34 cellular contexts compared by ENCODE assay signal in the genomic region with DNA sequence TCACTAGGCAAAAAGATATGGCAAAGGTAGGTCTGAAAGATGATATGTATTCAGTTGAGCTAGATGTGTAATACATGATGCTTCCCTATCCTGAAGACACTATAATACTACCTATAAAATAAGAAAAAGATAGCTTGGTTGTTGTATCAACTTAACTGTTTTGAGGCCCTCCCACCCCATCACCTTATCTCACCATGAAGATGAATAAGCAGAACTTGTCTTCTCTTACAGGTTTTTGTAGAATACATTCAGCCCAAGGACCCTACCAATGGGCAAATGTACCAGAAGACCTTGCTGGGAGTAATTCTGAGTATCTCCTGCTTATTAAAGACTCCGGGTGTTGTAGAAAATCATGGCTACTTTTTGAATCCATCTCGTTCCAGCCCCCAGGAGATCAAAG. TPM values are rescaled to one million over a fixed set of nuclear protein-coding genes. Genes with fewer than 3 reads are reported as not detected.
"Had no signal": no experiment of that assay in that cellular context is flagged by ENCODE, and none has a peak within 500 bp of the region (broad histone marks: within the 10 kb centered on the region; RNA-seq: fewer than 3 reads in every experiment).

No MANE protein-coding gene starts in this region.

- H3K9ac ChIP-seq: SK-N-SH had no signal

- H3K4me3 Mint-ChIP-seq: activated CD4-positive, alpha-beta T cell treated with anti-CD3 and anti-CD28 coated beads for 36 hours; activated CD4-positive, alpha-beta T cell treated with anti-CD3 and anti-CD28 coated beads, Interleukin-2, amount 10 ng/mL, durations not matched to agents 7 days and 5 days; activated CD8-positive, alpha-beta memory T cell treated with anti-CD3 and anti-CD28 coated beads, Interleukin-2, amount 10 ng/mL, durations not matched to agents 7 days and 5 days; activated naive CD8-positive, alpha-beta T cell treated with anti-CD3 and anti-CD28 coated beads, Interleukin-2, amount 10 ng/mL, durations not matched to agents 7 days and 5 days; T-helper 1 cell treated with Interleukin-12 subunit alpha and Interleukin-12 subunit beta and Interleukin-4 antibody, amounts not matched to agents 30 μg/mL and 1 μg/mL, for 36 hours; T-helper 2 cell treated with Interferon-gamma antibody and Interleukin-4, amounts not matched to agents 5 μg/mL and 100 μg/mL, for 36 hours; WTC11 had no signal

- H3K4me1 ChIP-seq: ascending aorta, SJSA1 had no signal

- ATAC-seq: activated CD4-positive, alpha-beta T cell treated with anti-CD3 and anti-CD28 coated beads for 36 hours; activated CD4-positive, CD25-positive, alpha-beta regulatory T cell treated with anti-CD3 and anti-CD28 coated beads, Interleukin-2, amount 50 U/mL, for 24 hours; activated CD8-positive, alpha-beta memory T cell treated with anti-CD3 and anti-CD28 coated beads, Interleukin-2, amount 10 ng/mL, durations not matched to agents 7 days and 5 days; WTC11 had no signal

- H3K4me1 Mint-ChIP-seq: activated naive CD8-positive, alpha-beta T cell treated with anti-CD3 and anti-CD28 coated beads, Interleukin-2, amount 10 ng/mL, durations not matched to agents 7 days and 5 days had no signal

- H3K9me3 Mint-ChIP-seq: activated CD4-positive, alpha-beta T cell treated with anti-CD3 and anti-CD28 coated beads, Interleukin-2, amount 10 ng/mL, durations not matched to agents 7 days and 5 days; activated naive CD8-positive, alpha-beta T cell treated with anti-CD3 and anti-CD28 coated beads, Interleukin-2, amount 10 ng/mL, durations not matched to agents 7 days and 5 days; T-helper 1 cell treated with Interleukin-12 subunit alpha and Interleukin-12 subunit beta and Interleukin-4 antibody, amounts not matched to agents 30 μg/mL and 1 μg/mL, for 36 hours; T-helper 2 cell treated with Interferon-gamma antibody and Interleukin-4, amounts not matched to agents 5 μg/mL and 100 μg/mL, for 36 hours; WTC11 had no signal

- H3K27ac Mint-ChIP-seq: activated CD4-positive, alpha-beta T cell treated with anti-CD3 and anti-CD28 coated beads, Interleukin-2, amount 10 ng/mL, durations not matched to agents 7 days and 5 days; activated CD8-positive, alpha-beta memory T cell treated with anti-CD3 and anti-CD28 coated beads, Interleukin-2, amount 10 ng/mL, durations not matched to agents 7 days and 5 days; activated naive CD8-positive, alpha-beta T cell treated with anti-CD3 and anti-CD28 coated beads, Interleukin-2, amount 10 ng/mL, durations not matched to agents 7 days and 5 days; T-helper 1 cell treated with Interleukin-12 subunit alpha and Interleukin-12 subunit beta and Interleukin-4 antibody, amounts not matched to agents 30 μg/mL and 1 μg/mL, for 36 hours; T-helper 2 cell treated with Interferon-gamma antibody and Interleukin-4, amounts not matched to agents 5 μg/mL and 100 μg/mL, for 36 hours; WTC11 had no signal

- DNase-seq: activated CD4-positive, alpha-beta T cell treated with anti-CD3 and anti-CD28 coated beads for 36 hours; activated CD4-positive, alpha-beta T cell treated with anti-CD3 and anti-CD28 coated beads, Interleukin-2, amount 10 ng/mL, durations not matched to agents 7 days and 5 days; activated CD4-positive, alpha-beta T cell treated with anti-CD3 and anti-CD28 coated beads, Interleukin-2, amount 50 U/mL, for 48 hours; activated CD8-positive, alpha-beta memory T cell treated with anti-CD3 and anti-CD28 coated beads for 24 hours; activated CD8-positive, alpha-beta memory T cell treated with anti-CD3 and anti-CD28 coated beads, Interleukin-2, amount 10 ng/mL, durations not matched to agents 7 days and 5 days; activated CD8-positive, alpha-beta memory T cell treated with anti-CD3 and anti-CD28 coated beads, Interleukin-2, amount 50 U/mL, for 48 hours; activated effector memory CD4-positive, alpha-beta T cell treated with Interleukin-2 at 50 U/mL for 16 hours; activated naive CD4-positive, alpha-beta T cell treated with anti-CD3 and anti-CD28 coated beads, Interleukin-2, amount 50 U/mL, for 16 hours; activated naive CD8-positive, alpha-beta T cell treated with anti-CD3 and anti-CD28 coated beads, Interleukin-2, amount 10 ng/mL, durations not matched to agents 7 days and 5 days; activated T-cell treated with anti-CD3 and anti-CD28 coated beads, Interleukin-2, amount 50 U/mL, for 1 hour; amygdala; Karpas-422; KBM-7; MG63; NCI-H1048; NCI-H1105 treated with DMSO at 0.1 percent for 48 hours; NCI-H1436; NCI-H1694; NCI-H1930; NCI-H2081 treated with DMSO at 0.1 percent for 48 hours; NCI-H226; NCI-H524 treated with DMSO at 0.1 percent for 48 hours; NK-92 treated with Interleukin-12 subunit alpha and Interleukin-12 subunit beta, amount 100 ng/mL, for 24 hours; SHP77 treated with DMSO at 0.1 percent for 48 hours; SK-N-SH had no signal

- H3K27ac ChIP-seq: ascending aorta, coronary artery, SJSA1 had no signal

- H3K4me3 ChIP-seq: ascending aorta, coronary artery, MG63, SJSA1 had no signal

- H3K9me3 ChIP-seq: ascending aorta, MG63, SJSA1, SK-N-SH had no signal

- H3K4me2 ChIP-seq: SK-N-SH had no signal

- H3K27me3 ChIP-seq: ascending aorta, MG63, SJSA1 had no signal

- H3K27me3 Mint-ChIP-seq: activated CD4-positive, alpha-beta T cell treated with anti-CD3 and anti-CD28 coated beads for 36 hours; activated CD4-positive, alpha-beta T cell treated with anti-CD3 and anti-CD28 coated beads, Interleukin-2, amount 10 ng/mL, durations not matched to agents 7 days and 5 days; activated CD8-positive, alpha-beta memory T cell treated with anti-CD3 and anti-CD28 coated beads, Interleukin-2, amount 10 ng/mL, durations not matched to agents 7 days and 5 days; activated naive CD8-positive, alpha-beta T cell treated with anti-CD3 and anti-CD28 coated beads, Interleukin-2, amount 10 ng/mL, durations not matched to agents 7 days and 5 days had no signal

RNA-seq across cellular contexts. Expression of gene CD3G, which starts 29.1 kb away (rescaled TPM):
- total RNA-seq: ascending aorta, NCI-H460, RPMI7951, SJSA1 had no signal
- polyA plus RNA-seq: SK-N-SH had no signal

RNA-seq across cellular contexts. Expression of gene CD3D, which starts 30.8 kb away (rescaled TPM):
- total RNA-seq: ascending aorta, NCI-H460, RPMI7951, SJSA1 had no signal
